ENCODE assay signal across 12 cellular contexts in the genomic region with DNA sequence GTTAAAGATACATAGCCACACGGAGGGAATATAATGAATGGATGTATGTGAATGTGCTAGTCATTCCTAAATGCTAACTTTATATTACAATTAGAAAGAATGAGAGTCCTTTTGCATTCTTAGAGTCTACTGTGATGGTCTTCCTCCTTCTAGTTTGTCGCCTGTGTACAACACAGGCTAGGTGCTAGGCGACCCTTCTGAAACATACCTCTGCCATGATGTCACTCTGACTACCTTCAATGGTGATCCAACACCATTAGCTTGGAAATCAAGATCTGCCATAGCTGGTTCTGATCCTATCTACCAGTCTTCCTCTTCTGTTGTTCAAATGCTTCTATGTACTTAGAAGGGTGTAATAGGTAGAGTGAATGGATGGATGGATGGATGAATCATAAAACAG.
A peak's percentile ranks its signal among the peaks of the same experiment; 100 is the strongest.
DNase-seq lines count a peak whose midpoint lies in the region; ATAC-seq and TF ChIP-seq lines count a peak whose summit lies in the region.
"Had no signal": no experiment of that assay in that cellular context is flagged by ENCODE, and none has a peak within 500 bp of the region (broad histone marks: within the 10 kb centered on the region; RNA-seq: fewer than 3 reads in every experiment).

No MANE protein-coding gene starts in this region.

- no peak overlapping the region for H2BK15ac ChIP-seq in neuronal stem cell (ENCODE audit: low read length)

- H3K27ac Mint-ChIP-seq in CD8-positive, alpha-beta memory T cell = no peak overlapping the region
- H3K27ac Mint-ChIP-seq in T-helper 2 cell treated with Interferon-gamma antibody and Interleukin-4, amounts not matched to agents 5 μg/mL and 100 μg/mL, for 36 hours = no peak overlapping the region

- no peak overlapping the region for H3K23ac ChIP-seq in neuronal stem cell (ENCODE audit: low read depth, low read length, poor library complexity)

- H2BK12ac ChIP-seq in neuronal stem cell (ENCODE audit: low read length) = no peak overlapping the region

- DNase-seq in heart right ventricle = no peak
- DNase-seq in cardiac septum (ENCODE audit: low spot score) = no peak
- no peak for DNase-seq in foreskin keratinocyte
- no peak for DNase-seq in neuronal stem cell (ENCODE audit: low spot score)
- DNase-seq in CD1c-positive myeloid dendritic cell (ENCODE audit: extremely low spot score) = no peak
- no peak for DNase-seq in CD8-positive, alpha-beta memory T cell
- no peak for DNase-seq in T-helper 2 cell treated with Interferon-gamma antibody and Interleukin-4, amounts not matched to agents 5 μg/mL and 100 μg/mL, for 36 hours (ENCODE audit: low spot score)
- no peak for DNase-seq in hippocampal formation (lab: John Stamatoyannopoulos, UW)
- DNase-seq: activated CD4-positive, alpha-beta T cell treated with anti-CD3 and anti-CD28 coated beads, Interleukin-2, amount 50 U/mL, for 4 hours; COR-L47; upper lobe of right lung had no signal

- no peaks in the 10 kb centered on the region for H3K36me3 ChIP-seq in heart right ventricle
- H3K36me3 ChIP-seq in neuronal stem cell (replicated peaks in 1 of 2; ENCODE audit: control insufficient read depth in 2 of 2, insufficient read depth in 2 of 2, low read length in 2 of 2) = peaks cover 0 to 2% of the 10 kb centered on the region in 2 donors
- H3K36me3 ChIP-seq in CD8-positive, alpha-beta memory T cell (ENCODE audit: insufficient read depth, low read length) = no peaks in the 10 kb centered on the region
- H3K36me3 ChIP-seq: prostate gland, upper lobe of right lung had no signal

- H3K27ac ChIP-seq in heart right ventricle (peak overlapping the region in 7 of 10 donors; percentile 49 to 87 (median 80)), foreskin keratinocyte (no peak overlapping the region), neuronal stem cell (replicated peaks; ENCODE audit: low read length) (peak overlapping the region; percentile 88)
- H3K27ac ChIP-seq in CD8-positive, alpha-beta memory T cell (ENCODE audit: low read depth, low read length) = no peak overlapping the region

- TF ChIP-seq CTCF in heart right ventricle (IDR thresholded peaks at IDR 0.05) (no peak), foreskin keratinocyte (conservative IDR thresholded peaks at IDR 0.05) (no peak)

- H2BK5ac ChIP-seq in neuronal stem cell (ENCODE audit: low read length) = no peak overlapping the region

- peaks cover 5 to 66% (median 31%) of the 10 kb centered on the region in 9 donors for H3K4me1 ChIP-seq in heart right ventricle
- peaks cover 17% of the 10 kb centered on the region for H3K4me1 ChIP-seq in foreskin keratinocyte
- H3K4me1 ChIP-seq in neuronal stem cell (ENCODE audit: control insufficient read depth in 2 of 2, insufficient read depth in 1 of 2, low read depth in 1 of 2, low read length in 2 of 2) = peaks cover 8 to 44% of the 10 kb centered on the region in 2 donors
- no peaks in the 10 kb centered on the region for H3K4me1 ChIP-seq in CD8-positive, alpha-beta memory T cell (ENCODE audit: insufficient read depth, low read length)
- H3K4me1 ChIP-seq: prostate gland had no signal

- H2AFZ ChIP-seq in neuronal stem cell (ENCODE audit: low read length) = no peak overlapping the region

- no peaks in the 10 kb centered on the region for H3K79me1 ChIP-seq in neuronal stem cell (ENCODE audit: low read depth, low read length)

- H3K9me3 ChIP-seq in heart right ventricle (no peaks in the 10 kb centered on the region), neuronal stem cell (replicated peaks in 1 of 2; ENCODE audit: control insufficient read depth in 2 of 2, insufficient read depth in 1 of 2, low read depth in 1 of 2, low read length in 2 of 2) (peaks cover 2 to 19% of the 10 kb centered on the region in 2 donors)
- H3K9me3 ChIP-seq in CD8-positive, alpha-beta memory T cell (ENCODE audit: low read length) = no peaks in the 10 kb centered on the region
- H3K9me3 ChIP-seq: prostate gland, upper lobe of right lung had no signal

- H3K14ac ChIP-seq in neuronal stem cell (ENCODE audit: low read length) = no peak overlapping the region

- H3K36me3 Mint-ChIP-seq in CD8-positive, alpha-beta memory T cell = no peaks in the 10 kb centered on the region
- no peaks in the 10 kb centered on the region for H3K36me3 Mint-ChIP-seq in T-helper 2 cell treated with Interferon-gamma antibody and Interleukin-4, amounts not matched to agents 5 μg/mL and 100 μg/mL, for 36 hours (ENCODE audit: low read depth)

- CTCF ChIA-PET in CD8-positive, alpha-beta memory T cell (lab: Charles Lee) = no interaction called here

- no peak overlapping the region for H3K4ac ChIP-seq in neuronal stem cell (ENCODE audit: low read length)

- H3K27me3 Mint-ChIP-seq in CD8-positive, alpha-beta memory T cell = peaks cover 0 to 1% of the 10 kb centered on the region in 2 donors
- H3K27me3 Mint-ChIP-seq in T-helper 2 cell treated with Interferon-gamma antibody and Interleukin-4, amounts not matched to agents 5 μg/mL and 100 μg/mL, for 36 hours (ENCODE audit: low read depth) = peaks cover 13% of the 10 kb centered on the region

- no peak overlapping the region for H4K8ac ChIP-seq in neuronal stem cell (ENCODE audit: low read depth, low read length)

- intact Hi-C loops in heart right ventricle (cut with DNase I) (loop anchor here in 3 of 10 donors (5.0 to 10.0 kb wide), 4 partner anchors 52 to 100 kb away; no protein-coding TSS in a partner anchor), cardiac septum (cut with DNase I) (loop anchor here (5.0 kb wide), 1 partner anchor 335 kb away; a partner anchor contains a TSS)

- no peak overlapping the region for H4K91ac ChIP-seq in neuronal stem cell (ENCODE audit: low read depth, low read length, poor library complexity)

- ATAC-seq in heart right ventricle (no peak), foreskin keratinocyte (peak; percentile 10)
- ATAC-seq: upper lobe of right lung had no signal

- H3K4me1 Mint-ChIP-seq in CD8-positive, alpha-beta memory T cell = no peaks in the 10 kb centered on the region
- no peaks in the 10 kb centered on the region for H3K4me1 Mint-ChIP-seq in T-helper 2 cell treated with Interferon-gamma antibody and Interleukin-4, amounts not matched to agents 5 μg/mL and 100 μg/mL, for 36 hours (ENCODE audit: low read depth)

- no peak overlapping the region for H2BK120ac ChIP-seq in neuronal stem cell (ENCODE audit: low read depth, low read length)

- POLR2A ChIA-PET in CD8-positive, alpha-beta memory T cell (lab: Charles Lee) = no interaction called here

- H3K18ac ChIP-seq in neuronal stem cell (ENCODE audit: low read length) = no peak overlapping the region

- H2AK5ac ChIP-seq in neuronal stem cell (ENCODE audit: low read depth, low read length) = no peak overlapping the region

- peaks cover 0 to 2% (median 1%) of the 10 kb centered on the region in 5 donors for H3K9me3 Mint-ChIP-seq in CD8-positive, alpha-beta memory T cell
- H3K9me3 Mint-ChIP-seq in T-helper 2 cell treated with Interferon-gamma antibody and Interleukin-4, amounts not matched to agents 5 μg/mL and 100 μg/mL, for 36 hours = no peaks in the 10 kb centered on the region

- H3K4me3 ChIP-seq in heart right ventricle (peak overlapping the region in 1 of 10 donors; percentile 57), neuronal stem cell (ENCODE audit: low read length in 2 of 2) (no peak overlapping the region)
- no peak overlapping the region for H3K4me3 ChIP-seq in CD8-positive, alpha-beta memory T cell (ENCODE audit: low read length)

- no peak overlapping the region for H3K4me2 ChIP-seq in neuronal stem cell (ENCODE audit: insufficient read depth, low read length, poor library complexity, severe bottlenecking)

- no peaks in the 10 kb centered on the region for H3K27me3 ChIP-seq in heart right ventricle
- H3K27me3 ChIP-seq in foreskin keratinocyte = no peaks in the 10 kb centered on the region
- no peaks in the 10 kb centered on the region for H3K27me3 ChIP-seq in neuronal stem cell (ENCODE audit: control insufficient read depth in 3 of 3, insufficient read depth in 3 of 3, low read depth in 1 of 3, low read length in 3 of 3)
- H3K27me3 ChIP-seq in CD8-positive, alpha-beta memory T cell (ENCODE audit: insufficient read depth, low read length, poor library complexity, severe bottlenecking) = no peaks in the 10 kb centered on the region
- H3K27me3 ChIP-seq: upper lobe of right lung had no signal

- no peak overlapping the region for H3K9ac ChIP-seq in neuronal stem cell (ENCODE audit: low read depth, low read length, poor library complexity)

- 96 to 98% methylated on average over 3 of the region's 3 CpGs for WGBS in heart right ventricle, 2 donors
- WGBS in neuronal stem cell (ENCODE audit: extremely low coverage in 2 of 2, insufficient read length in 2 of 2, insufficient replicate concordance in 1 of 2), 2 donors = no CpG with 5 or more reads among the region's 3 CpGs

- no peak overlapping the region for H3K4me3 Mint-ChIP-seq in CD8-positive, alpha-beta memory T cell
- no peak overlapping the region for H3K4me3 Mint-ChIP-seq in T-helper 2 cell treated with Interferon-gamma antibody and Interleukin-4, amounts not matched to agents 5 μg/mL and 100 μg/mL, for 36 hours

Comparison
In these comparisons a context has a peak if more than half of its experiments do, and no peak if none do; other contexts are left out.
1. H3K27ac ChIP-seq: peak in heart right ventricle (7 of 10) and neuronal stem cell (single experiment); none in foreskin keratinocyte (single experiment) and CD8-positive, alpha-beta memory T cell (single experiment).